ENCODE assay signal across 1 cellular context in the genomic region with DNA sequence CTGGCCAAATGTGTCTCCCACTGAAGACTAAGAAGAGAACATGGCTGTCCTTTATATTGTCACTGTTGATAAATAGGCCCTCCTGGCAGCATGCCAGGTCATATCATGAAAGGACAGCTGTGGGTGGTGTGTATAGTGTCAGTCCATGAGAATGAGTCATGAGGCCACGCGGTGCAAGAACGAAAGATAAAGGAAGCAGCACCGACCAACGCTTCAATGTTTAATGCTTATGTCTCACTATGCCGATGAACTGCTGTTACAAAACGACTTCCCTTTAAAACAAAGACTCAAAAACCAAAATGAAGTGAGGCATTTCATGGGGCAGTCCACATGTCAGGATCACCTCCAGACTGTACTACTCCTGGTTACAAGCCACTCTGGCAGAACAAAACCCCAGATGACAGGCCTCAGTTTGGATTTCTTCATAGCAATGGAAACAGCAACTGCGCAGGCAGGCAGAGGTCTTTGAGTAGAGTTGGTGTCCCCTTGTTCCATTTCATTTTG.
TF ChIP-seq lines count a peak whose summit lies in the region.

No MANE protein-coding gene starts in this region.

TF ChIP-seq in K562, 482 proteins besides CTCF, POLR2A, EP300 and RAD21 (continued from another document):
- peak; percentile 75; the same call in 1 of the 2 replicates for TF ChIP-seq OTX1 (CRISPR knock-in tag; IDR thresholded peaks at IDR 0.05)
- TF ChIP-seq ZNF41 (CRISPR knock-in tag; conservative IDR thresholded peaks at IDR 0.05): peak; percentile 63; the same call in 1 of the 2 replicates
- 0 out of 2 replicates have a peak, but pooled peaks have one; percentile 19 for TF ChIP-seq RB1 (IDR thresholded peaks at IDR 0.05; ENCODE audit: low read depth)
- TF ChIP-seq, protein P1, sequence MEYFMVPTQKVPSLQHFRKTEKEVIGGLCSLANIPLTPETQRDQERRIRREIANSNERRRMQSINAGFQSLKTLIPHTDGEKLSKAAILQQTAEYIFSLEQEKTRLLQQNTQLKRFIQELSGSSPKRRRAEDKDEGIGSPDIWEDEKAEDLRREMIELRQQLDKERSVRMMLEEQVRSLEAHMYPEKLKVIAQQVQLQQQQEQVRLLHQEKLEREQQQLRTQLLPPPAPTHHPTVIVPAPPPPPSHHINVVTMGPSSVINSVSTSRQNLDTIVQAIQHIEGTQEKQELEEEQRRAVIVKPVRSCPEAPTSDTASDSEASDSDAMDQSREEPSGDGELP (CRISPR knock-in tag; IDR thresholded peaks at IDR 0.05; ENCODE audit: borderline replicate concordance): peak; percentile 94
- no peak for TF ChIP-seq ATF1 (CRISPR knock-in tag; IDR thresholded peaks at IDR 0.05)
- peak; percentile 90 for TF ChIP-seq ATF1 (tag; IDR thresholded peaks at IDR 0.05)
- TF ChIP-seq KLF6 (CRISPR knock-in tag; IDR thresholded peaks at IDR 0.05; ENCODE audit: borderline replicate concordance): no peak
- TF ChIP-seq TCF7 (IDR thresholded peaks at IDR 0.05; ENCODE audit: borderline replicate concordance): peak; percentile 43; the same call in 1 of the 2 replicates
